In the genomic region with DNA sequence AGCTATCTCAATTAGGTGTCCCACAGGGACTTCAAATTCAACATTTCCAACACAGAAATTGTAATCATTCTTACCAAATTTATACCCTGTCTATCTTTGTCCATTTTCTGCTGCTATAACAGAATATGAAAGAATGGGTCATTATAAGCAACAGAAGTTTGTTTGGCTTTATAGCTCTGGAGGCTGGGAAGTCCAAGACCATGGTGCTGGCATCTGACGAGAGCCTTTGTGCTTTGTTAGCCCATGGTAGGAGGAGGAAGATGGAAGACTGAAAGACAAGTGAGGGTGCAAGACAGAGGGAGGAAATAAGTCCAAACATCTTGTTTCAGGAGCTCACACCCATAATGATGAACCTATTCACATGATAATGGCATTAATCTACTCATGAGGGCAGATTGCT, we compare ENCODE assay signal across 8 cellular contexts.
"Had no signal": no experiment of that assay in that cellular context is flagged by ENCODE, and none has a peak within 500 bp of the region (broad histone marks: within the 10 kb centered on the region; RNA-seq: fewer than 3 reads in every experiment).

No MANE protein-coding gene starts in this region.

- DNase-seq: H9, HCEC 1CT, IMR-90 had no signal

- FAIRE-seq: H1, H54, K562 had no signal

- ATAC-seq: GM23338, K562 had no signal

- H2AFZ ChIP-seq: GM23338 had no signal

- H3K4me2 ChIP-seq: GM23338 had no signal

- H3K4me3 Mint-ChIP-seq: GM23338, H9 had no signal

- H3K27ac Mint-ChIP-seq: GM23338, H9 had no signal

- H3K4me3 ChIP-seq: GM23338, K562 had no signal

- H3K27ac ChIP-seq: HL-60 had no signal
